In genomic region chr15:40582726-40583246, GRCh38 we compare ENCODE assay signal across 8 cellular contexts. TPM values are rescaled to one million over a fixed set of nuclear protein-coding genes. Genes with fewer than 3 reads are reported as not detected.
DNase-seq lines count a peak whose midpoint lies in the region; FAIRE-seq and TF ChIP-seq lines count a peak whose summit lies in the region.
"Had no signal": no experiment of that assay in that cellular context is flagged by ENCODE, and none has a peak within 500 bp of the region (broad histone marks: within the 10 kb centered on the region; RNA-seq: fewer than 3 reads in every experiment).

No MANE protein-coding gene starts in this region.

- no peaks in the 10 kb centered on the region for H3K9me3 ChIP-seq in endothelial cell of umbilical vein (replicated peaks; ENCODE audit: control insufficient read depth, insufficient read depth, low read length)

- peak overlapping the region; percentile 11 for H3K4me2 ChIP-seq in endothelial cell of umbilical vein (ENCODE audit: insufficient read depth, low read length)

- no peak overlapping the region for H2AFZ ChIP-seq in endothelial cell of umbilical vein (ENCODE audit: low read depth, low read length)

- no peaks in the 10 kb centered on the region for H3K4me1 ChIP-seq in endothelial cell of umbilical vein (ENCODE audit: control insufficient read depth, extremely low read depth, insufficient read depth, low read length)

- no peak overlapping the region for H3K27ac ChIP-seq in endothelial cell of umbilical vein (ENCODE audit: insufficient read depth, low read depth, low read length)
- peak overlapping the region in 1 of 21 experiments; percentile 7 for H3K27ac ChIP-seq in skin epidermis

- H3K27me3 ChIP-seq in endothelial cell of umbilical vein (ENCODE audit: control insufficient read depth in 2 of 2, insufficient read depth in 2 of 2, low read length in 2 of 2): no peaks in the 10 kb centered on the region

- no peaks in the 10 kb centered on the region for H3K79me2 ChIP-seq in endothelial cell of umbilical vein (ENCODE audit: control insufficient read depth, insufficient read depth, low read length)

- H3K4me3 ChIP-seq in endothelial cell of umbilical vein (replicated peaks in 1 of 3; ENCODE audit: insufficient read depth in 1 of 3, low read depth in 1 of 3, low read length in 3 of 3) (peak overlapping the region in 1 of 3 experiments; percentile 8), skin epidermis (peak overlapping the region; percentile 5 to 31 (median 16))

- intact Hi-C loops in endothelial cell of umbilical vein (cut with micrococcal nuclease): loop anchor here (1.0 kb wide), 1 partner anchor 12 kb away; the partner anchor contains the start of gene KNL1

- no peak for FAIRE-seq in endothelial cell of umbilical vein (lab: Jason Lieb, UNC)
- FAIRE-seq: islet of Langerhans had no signal

- no peak for TF ChIP-seq CTCF in endothelial cell of umbilical vein (IDR thresholded peaks at IDR 0.05; ENCODE audit: extremely low read depth in 1 of 2, insufficient read depth in 1 of 2, low read depth in 1 of 2, low read length in 2 of 2)

- no peak overlapping the region for H3K9ac ChIP-seq in endothelial cell of umbilical vein (replicated peaks; ENCODE audit: extremely low read depth, insufficient read depth, low read length)

- TF ChIP-seq POLR2A in endothelial cell of umbilical vein (IDR thresholded peaks at IDR 0.05; ENCODE audit: low read depth, low read length): no peak

- no peaks in the 10 kb centered on the region for H3K9me1 ChIP-seq in endothelial cell of umbilical vein (replicated peaks; ENCODE audit: control insufficient read depth, extremely low read depth, insufficient read depth, low read length)

- H3K36me3 ChIP-seq in endothelial cell of umbilical vein (ENCODE audit: control insufficient read depth in 2 of 2, extremely low read depth in 1 of 2, insufficient read depth in 2 of 2, low read length in 2 of 2): no peaks in the 10 kb centered on the region

- BruUV-seq in endothelial cell of umbilical vein (replicated peaks; lab: Mats Ljungman, UMichigan): no TSS peak

- CTCF ChIA-PET in endothelial cell of umbilical vein (lab: Charles Lee) (interaction anchor here (3.6 kb wide), 1 partner anchor 7 kb away, joined by 28 read pairs; no protein-coding TSS in a partner anchor), HEK293T (lab: Yijun Ruan, JAX) (no interaction called here)

- dilution Hi-C loops in endothelial cell of umbilical vein (cut with MboI; ENCODE audit: extremely low pct_ligation_motif_present, low sequenced_read_pairs): no loop called here

- H4K20me1 ChIP-seq in endothelial cell of umbilical vein (replicated peaks; ENCODE audit: control insufficient read depth, extremely low read depth, insufficient read depth, low read length): no peaks in the 10 kb centered on the region

- DNase-seq in GOT3 (lab: John Stamatoyannopoulos, UW): peak; percentile 45
- peak; percentile 88 for DNase-seq in NCI-H69 (lab: John Stamatoyannopoulos, UW)
- DNase-seq in endothelial cell of umbilical vein (ENCODE audit: low read depth, low spot score): peak; percentile 10
- DNase-seq in activated CD4-positive, CD25-positive, alpha-beta regulatory T cell (lab: John Stamatoyannopoulos, UW): no peak
- DNase-seq in HEK293T (ENCODE audit: extremely low spot score): no peak
- no peak for DNase-seq in C1 segment of cervical spinal cord (lab: John Stamatoyannopoulos, UW)

- POLR2A ChIA-PET in endothelial cell of umbilical vein (lab: Charles Lee) (interaction anchor here (1.1 kb wide), 1 partner anchor 14 kb away, joined by 3 read pairs; the partner anchor contains the start of gene RPUSD2), HEK293T (lab: Yijun Ruan, JAX) (no interaction called here)

TF ChIP-seq in endothelial cell of umbilical vein, 7 proteins besides CTCF, POLR2A, EP300 and RAD21:
- no peak for TF ChIP-seq FOS (IDR thresholded peaks at IDR 0.05; ENCODE audit: borderline replicate concordance, insufficient read depth, low read length)
- no peak for TF ChIP-seq MAX (IDR thresholded peaks at IDR 0.05; ENCODE audit: insufficient read depth, insufficient read length)
- no peak for TF ChIP-seq JUN (IDR thresholded peaks at IDR 0.05; ENCODE audit: borderline replicate concordance, insufficient read depth, insufficient read length, low read depth)
- TF ChIP-seq MYC (IDR thresholded peaks at IDR 0.05; ENCODE audit: low read depth, low read length): no peak
- no peak for TF ChIP-seq POLR2AphosphoS5 (IDR thresholded peaks at IDR 0.05; ENCODE audit: insufficient read depth, low read depth, low read length)
- TF ChIP-seq EZH2 (IDR thresholded peaks at IDR 0.05; ENCODE audit: borderline replicate concordance, low read depth, low read length, severe bottlenecking): no peak
- TF ChIP-seq GATA2 (IDR thresholded peaks at IDR 0.05; ENCODE audit: insufficient read depth, insufficient read length, low read depth, low read length): no peak

TF ChIP-seq in HEK293T, 16 proteins besides CTCF, POLR2A, EP300 and RAD21:
- no peak for TF ChIP-seq FOXK2 (IDR thresholded peaks at IDR 0.05)
- TF ChIP-seq LEF1 (IDR thresholded peaks at IDR 0.05; ENCODE audit: borderline replicate concordance): no peak
- no peak for TF ChIP-seq ELF4 (IDR thresholded peaks at IDR 0.05)
- TF ChIP-seq CTBP1 (IDR thresholded peaks at IDR 0.05; ENCODE audit: borderline replicate concordance): no peak
- TF ChIP-seq HDGF (IDR thresholded peaks at IDR 0.05; ENCODE audit: borderline replicate concordance): no peak
- no peak for TF ChIP-seq BHLHE40 (IDR thresholded peaks at IDR 0.05; ENCODE audit: borderline replicate concordance)
- no peak for TF ChIP-seq ZNF384 (IDR thresholded peaks at IDR 0.05)
- TF ChIP-seq NFRKB (IDR thresholded peaks at IDR 0.05): no peak
- no peak for TF ChIP-seq PKNOX1 (IDR thresholded peaks at IDR 0.05)
- TF ChIP-seq ARNT (IDR thresholded peaks at IDR 0.05): no peak
- no peak for TF ChIP-seq SP1 (IDR thresholded peaks at IDR 0.05)
- TF ChIP-seq SUZ12 (IDR thresholded peaks at IDR 0.05): no peak
- TF ChIP-seq L3MBTL2 (conservative IDR thresholded peaks at IDR 0.05): no peak
- no peak for TF ChIP-seq TARDBP (IDR thresholded peaks at IDR 0.05)
- no peak for TF ChIP-seq FOXA1 (IDR thresholded peaks at IDR 0.05)
- no peak for TF ChIP-seq FOXM1 (IDR thresholded peaks at IDR 0.05; ENCODE audit: borderline replicate concordance)

RNA-seq across cellular contexts. Expression of gene KNL1, which starts 11.3 kb away (rescaled TPM):
- total RNA-seq in endothelial cell of umbilical vein: 31.8 and 33.8 TPM in 2 replicates
- polyA plus RNA-seq in endothelial cell of umbilical vein: 3.7 and 4.0 TPM in 2 replicates
- polyA plus RNA-seq in endothelial cell of umbilical vein (2011; cell fraction: cytosol; rRNA removed): 5.0 and 5.5 TPM in 2 replicates
- 20.3 and 27.9 TPM in 2 replicates for polyA plus RNA-seq in endothelial cell of umbilical vein (2011; cell fraction: nucleus; rRNA removed)
- 4.6 and 15.1 TPM in 2 replicates for polyA plus RNA-seq in endothelial cell of umbilical vein (2012)
- polyA minus RNA-seq in endothelial cell of umbilical vein: 9.1 and 13.7 TPM in 2 replicates
- polyA minus RNA-seq in endothelial cell of umbilical vein (2011; cell fraction: cytosol; rRNA and poly(A)+ RNA removed): 29.9 TPM
- polyA minus RNA-seq in endothelial cell of umbilical vein (2011; cell fraction: nucleus; rRNA and poly(A)+ RNA removed): 31.5 and 64.6 TPM in 2 replicates

RNA-seq across cellular contexts. Expression of gene RPUSD2, which starts 13.7 kb away (rescaled TPM):
- total RNA-seq in endothelial cell of umbilical vein: 10.6 and 11.4 TPM in 2 replicates
- 7.0 and 7.8 TPM in 2 replicates for polyA plus RNA-seq in endothelial cell of umbilical vein
- polyA plus RNA-seq in endothelial cell of umbilical vein (2011; cell fraction: cytosol; rRNA removed): 6.3 and 6.7 TPM in 2 replicates
- polyA plus RNA-seq in endothelial cell of umbilical vein (2011; cell fraction: nucleus; rRNA removed): 4.7 and 4.9 TPM in 2 replicates
- 7.1 and 7.4 TPM in 2 replicates for polyA plus RNA-seq in endothelial cell of umbilical vein (2012)
- 8.2 and 11.1 TPM in 2 replicates for polyA minus RNA-seq in endothelial cell of umbilical vein
- 15.4 TPM for polyA minus RNA-seq in endothelial cell of umbilical vein (2011; cell fraction: cytosol; rRNA and poly(A)+ RNA removed)
- polyA minus RNA-seq in endothelial cell of umbilical vein (2011; cell fraction: nucleus; rRNA and poly(A)+ RNA removed): 2.8 and 3.5 TPM in 2 replicates

RNA-seq across cellular contexts. Expression of gene CCDC32, which starts 17.9 kb away (rescaled TPM):
- 22.9 and 28.8 TPM in 2 replicates for total RNA-seq in endothelial cell of umbilical vein
- polyA plus RNA-seq in endothelial cell of umbilical vein: 12.0 and 24.0 TPM in 2 replicates
- polyA plus RNA-seq in endothelial cell of umbilical vein (2011; cell fraction: cytosol; rRNA removed): 19.7 and 20.0 TPM in 2 replicates
- 11.9 and 17.1 TPM in 2 replicates for polyA plus RNA-seq in endothelial cell of umbilical vein (2011; cell fraction: nucleus; rRNA removed)
- 33.0 and 33.4 TPM in 2 replicates for polyA plus RNA-seq in endothelial cell of umbilical vein (2012)
- 12.5 and 20.8 TPM in 2 replicates for polyA minus RNA-seq in endothelial cell of umbilical vein
- polyA minus RNA-seq in endothelial cell of umbilical vein (2011; cell fraction: cytosol; rRNA and poly(A)+ RNA removed): 3.4 TPM
- polyA minus RNA-seq in endothelial cell of umbilical vein (2011; cell fraction: nucleus; rRNA and poly(A)+ RNA removed): 7.6 and 19.3 TPM in 2 replicates

Comparison
In these comparisons a context has a peak if more than half of its experiments do, and no peak if none do; other contexts are left out.
1. DNase-seq: peak in GOT3 (single experiment), NCI-H69 (single experiment) and endothelial cell of umbilical vein (single experiment); none in activated CD4-positive, CD25-positive, alpha-beta regulatory T cell (0 of 4), HEK293T (single experiment) and C1 segment of cervical spinal cord (0 of 14).